ENCODE assay signal across 20 cellular contexts in the genomic region with DNA sequence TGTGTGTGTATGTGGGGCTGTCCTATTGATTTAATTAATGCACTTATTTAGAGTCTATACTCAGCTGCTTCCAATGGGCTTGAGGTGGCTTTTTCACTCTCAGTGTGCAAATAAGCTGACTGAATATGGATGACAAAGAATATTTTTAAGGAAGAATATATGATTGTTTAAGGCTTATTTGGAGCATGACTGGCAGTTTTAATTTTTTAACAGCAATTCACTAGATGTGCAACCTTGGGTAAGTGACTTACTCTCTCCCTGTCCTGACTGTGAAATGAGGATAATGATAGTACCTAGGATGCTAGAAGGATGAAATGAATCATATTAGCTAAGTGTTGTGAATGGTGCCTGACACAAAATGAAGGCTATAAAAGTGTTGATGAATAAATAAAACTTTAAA.
DNase-seq lines count a peak whose midpoint lies in the region; ATAC-seq, FAIRE-seq and TF ChIP-seq lines count a peak whose summit lies in the region.
"Had no signal": no experiment of that assay in that cellular context is flagged by ENCODE, and none has a peak within 500 bp of the region (broad histone marks: within the 10 kb centered on the region; RNA-seq: fewer than 3 reads in every experiment).

No MANE protein-coding gene starts in this region.

- no peak overlapping the region for H3K56ac ChIP-seq in IMR-90 (ENCODE audit: extremely low read depth, insufficient read depth, low read length)

- H3K4me3 ChIP-seq in HepG2 (replicated peaks in 1 of 3; ENCODE audit: insufficient read depth in 1 of 3, low read depth in 2 of 3, low read length in 3 of 3) (no peak overlapping the region), right lobe of liver (no peak overlapping the region), IMR-90 (ENCODE audit: insufficient read depth, low read depth, low read length) (no peak overlapping the region), psoas muscle (no peak overlapping the region), neural progenitor cell (no peak overlapping the region)
- H3K4me3 ChIP-seq: BLaER1, GM12878, GM23338 had no signal

- no peaks in the 10 kb centered on the region for H3K79me2 ChIP-seq in HepG2 (ENCODE audit: insufficient read depth, low read length)
- H3K79me2 ChIP-seq in neural progenitor cell (ENCODE audit: low read depth) = no peaks in the 10 kb centered on the region

- intact Hi-C loops in HepG2 (cut with micrococcal nuclease; ENCODE audit: unreplicated experiment) (no loop called here), right lobe of liver (cut with DNase I) (no loop called here), IMR-90 (cut with micrococcal nuclease) (no loop called here), psoas muscle (cut with DNase I) (loop anchor here in 1 of 2 donors (5.0 kb wide), 1 partner anchor 64 kb away; no protein-coding TSS in a partner anchor)

- FAIRE-seq in HepG2 (lab: Jason Lieb, UNC) = no peak
- FAIRE-seq: D721Med, GM12878 had no signal

- H3K27ac ChIP-seq in HepG2 (ENCODE audit: extremely low read length, insufficient read depth, low read length) (no peak overlapping the region), right lobe of liver (no peak overlapping the region), IMR-90 (ENCODE audit: insufficient read depth, low read length) (no peak overlapping the region), psoas muscle (peak overlapping the region; percentile 70), neural progenitor cell (no peak overlapping the region)
- H3K27ac ChIP-seq: BLaER1, C4-2B had no signal

- H3K4me2 ChIP-seq in HepG2 (ENCODE audit: low read depth, low read length) (no peak overlapping the region), IMR-90 (ENCODE audit: low read depth, low read length) (no peak overlapping the region), neural progenitor cell (no peak overlapping the region)
- H3K4me2 ChIP-seq: BLaER1, GM23338 had no signal

- H2BK15ac ChIP-seq in IMR-90 (ENCODE audit: low read depth, low read length) = no peak overlapping the region

- H3K9me3 Mint-ChIP-seq in neural progenitor cell = no peaks in the 10 kb centered on the region
- H3K9me3 Mint-ChIP-seq: CD8-positive, alpha-beta T cell; GM23338; H9 had no signal

- H3K27me3 ChIP-seq in HepG2 (ENCODE audit: control insufficient read depth in 1 of 2, insufficient read depth in 2 of 2, low read length in 2 of 2) = no peaks in the 10 kb centered on the region; a peak in 2 of 5 replicates
- no peaks in the 10 kb centered on the region for H3K27me3 ChIP-seq in right lobe of liver
- H3K27me3 ChIP-seq in IMR-90 (ENCODE audit: control insufficient read depth, insufficient read depth, low read length) = peaks cover 17% of the 10 kb centered on the region; the same call in 1 of the 2 replicates
- H3K27me3 ChIP-seq in psoas muscle (ENCODE audit: insufficient read depth in 3 of 3, low read length in 2 of 3) = no peaks in the 10 kb centered on the region
- no peaks in the 10 kb centered on the region for H3K27me3 ChIP-seq in neural progenitor cell
- H3K27me3 ChIP-seq: BLaER1 had no signal

- TF ChIP-seq RAD21 in HepG2 (CRISPR knock-in tag; IDR thresholded peaks at IDR 0.05) (no peak), IMR-90 (IDR thresholded peaks at IDR 0.05; ENCODE audit: low read length) (no peak)

- no peaks in the 10 kb centered on the region; the same call in 1 of the 2 replicates for H3K9me1 ChIP-seq in IMR-90 (ENCODE audit: insufficient read depth, low read length)

- TF ChIP-seq EP300 in HepG2 (IDR thresholded peaks at IDR 0.05; ENCODE audit: low read depth in 2 of 2, low read length in 2 of 2) = no peak
- TF ChIP-seq EP300 in HepG2 (CRISPR knock-in tag; IDR thresholded peaks at IDR 0.05; ENCODE audit: borderline replicate concordance) = no peak

- dilution Hi-C loops in IMR-90 (cut with HindIII; ENCODE audit: low sequenced_read_pairs, unreplicated experiment) = no loop called here

- H3K9ac ChIP-seq in HepG2 (ENCODE audit: insufficient read depth, low read depth, low read length) (no peak overlapping the region), IMR-90 (ENCODE audit: low read depth, low read length) (no peak overlapping the region), neural progenitor cell (no peak overlapping the region)
- H3K9ac ChIP-seq: BLaER1 had no signal

- DNase-seq in HepG2 (ENCODE audit: low spot score) (no peak), right lobe of liver (no peak), IMR-90 (no peak), psoas muscle (no peak), neural progenitor cell (ENCODE audit: low spot score) (no peak), cerebellar nuclear complex (lab: John Stamatoyannopoulos, UW) (no peak)
- DNase-seq: CD4-positive, CD25-positive, alpha-beta regulatory T cell; CD8-positive, alpha-beta T cell; DMS 273 treated with DMSO at 0.1 percent for 48 hours; DMS79; EL; GDM1; H9 had no signal

- H2BK5ac ChIP-seq in IMR-90 (ENCODE audit: low read depth, low read length, poor library complexity, severe bottlenecking) = no peak overlapping the region

- H3K14ac ChIP-seq in IMR-90 (replicated peaks; ENCODE audit: low read depth, low read length) = no peak overlapping the region

- POLR2A ChIA-PET in HepG2 (lab: Yijun Ruan, JAX) = no interaction called here
- POLR2A ChIA-PET in IMR-90 (lab: Charles Lee; ENCODE audit: unreplicated experiment) = no interaction called here

- H3K4ac ChIP-seq in IMR-90 (ENCODE audit: low read depth, low read length) = no peak overlapping the region

- H3K4me1 Mint-ChIP-seq in neural progenitor cell = peaks cover 4% of the 10 kb centered on the region
- H3K4me1 Mint-ChIP-seq: B cell; CD4-positive, CD25-positive, alpha-beta regulatory T cell had no signal

- H3K36me3 ChIP-seq in HepG2 (replicated peaks in 1 of 2; ENCODE audit: control insufficient read depth in 1 of 2, insufficient read depth in 2 of 2, low read length in 2 of 2) (no peaks in the 10 kb centered on the region), right lobe of liver (no peaks in the 10 kb centered on the region), IMR-90 (ENCODE audit: control insufficient read depth, insufficient read depth, low read length) (no peaks in the 10 kb centered on the region), psoas muscle (ENCODE audit: insufficient read depth in 1 of 2, low read depth in 1 of 2) (peaks cover 0 to 52% of the 10 kb centered on the region in 2 donors), neural progenitor cell (no peaks in the 10 kb centered on the region)
- H3K36me3 ChIP-seq: BLaER1 had no signal

- H2BK120ac ChIP-seq in IMR-90 (ENCODE audit: low read depth, low read length) = no peak overlapping the region

- H3F3A ChIP-seq in neural progenitor cell (ENCODE audit: low read depth) = no peaks in the 10 kb centered on the region

- H3K9me3 ChIP-seq in HepG2 (ENCODE audit: low read length) (no peaks in the 10 kb centered on the region), right lobe of liver (no peaks in the 10 kb centered on the region), IMR-90 (ENCODE audit: control insufficient read depth, insufficient read depth, low read length) (no peaks in the 10 kb centered on the region), psoas muscle (no peaks in the 10 kb centered on the region), neural progenitor cell (ENCODE audit: low read depth) (no peaks in the 10 kb centered on the region)
- H3K9me3 ChIP-seq: BLaER1 had no signal

- H4K20me1 ChIP-seq in HepG2 (ENCODE audit: insufficient read depth, low read length) (no peaks in the 10 kb centered on the region; the same call in 1 of the 2 replicates), IMR-90 (ENCODE audit: insufficient read depth, low read length) (no peaks in the 10 kb centered on the region), neural progenitor cell (ENCODE audit: low read depth) (no peaks in the 10 kb centered on the region)
- H4K20me1 ChIP-seq: BLaER1 had no signal

- no peak overlapping the region for H3K23ac ChIP-seq in IMR-90 (ENCODE audit: low read depth, low read length)

- no peak overlapping the region for H2BK20ac ChIP-seq in IMR-90 (ENCODE audit: low read depth, low read length)

- no peak overlapping the region for H3K18ac ChIP-seq in IMR-90 (ENCODE audit: low read depth, low read length)

- H4K91ac ChIP-seq in IMR-90 (ENCODE audit: insufficient read depth, low read depth, low read length) = no peak overlapping the region

- no peaks in the 10 kb centered on the region for H3K36me3 Mint-ChIP-seq in neural progenitor cell

- no peak overlapping the region for H2AK9ac ChIP-seq in IMR-90 (replicated peaks; ENCODE audit: low read depth, low read length, poor library complexity)

- peaks cover 2% of the 10 kb centered on the region for H3K27me3 Mint-ChIP-seq in neural progenitor cell (ENCODE audit: insufficient read depth, low read depth)
- H3K27me3 Mint-ChIP-seq: CD4-positive, CD25-positive, alpha-beta regulatory T cell had no signal

- no TSS peak for BruUV-seq in HepG2 (replicated peaks; lab: Mats Ljungman, UMichigan)
- no TSS peak for BruUV-seq in IMR-90 (replicated peaks; lab: Mats Ljungman, UMichigan)

- no peak overlapping the region for H4K5ac ChIP-seq in IMR-90 (ENCODE audit: low read depth, low read length)

- TF ChIP-seq POLR2A in HepG2 (IDR thresholded peaks at IDR 0.05; ENCODE audit: insufficient read depth in 1 of 2, low read depth in 2 of 2, low read length in 2 of 2) (no peak), right lobe of liver (IDR thresholded peaks at IDR 0.05) (no peak), IMR-90 (IDR thresholded peaks at IDR 0.05; ENCODE audit: low read depth, low read length) (no peak)

- no peaks in the 10 kb centered on the region for H3K4me1 ChIP-seq in HepG2 (ENCODE audit: insufficient read depth, low read length)
- H3K4me1 ChIP-seq in right lobe of liver = no peaks in the 10 kb centered on the region
- no peaks in the 10 kb centered on the region for H3K4me1 ChIP-seq in IMR-90 (ENCODE audit: control insufficient read depth, insufficient read depth, low read length)
- H3K4me1 ChIP-seq in psoas muscle = peaks cover 78% of the 10 kb centered on the region
- peaks cover 6% of the 10 kb centered on the region for H3K4me1 ChIP-seq in neural progenitor cell
- H3K4me1 ChIP-seq: BLaER1 had no signal

- H3K27ac Mint-ChIP-seq in neural progenitor cell = no peak overlapping the region
- H3K27ac Mint-ChIP-seq: B cell; CD4-positive, CD25-positive, alpha-beta regulatory T cell; CD8-positive, alpha-beta T cell; GM23338; H9 had no signal

- ATAC-seq in HepG2 = no peak
- no peak for ATAC-seq in right lobe of liver
- ATAC-seq in IMR-90 (ENCODE audit: low read depth) = no peak
- no peak for ATAC-seq in psoas muscle
- ATAC-seq: CD8-positive, alpha-beta T cell; GM12878; GM23338; HCT116 had no signal

- no peak overlapping the region for H4K8ac ChIP-seq in IMR-90 (ENCODE audit: low read depth in 2 of 2, low read length in 2 of 2)

- H2AK5ac ChIP-seq in IMR-90 (ENCODE audit: low read depth, low read length) = no peak overlapping the region

- no peak overlapping the region for H3K4me3 Mint-ChIP-seq in neural progenitor cell
- H3K4me3 Mint-ChIP-seq: B cell; CD4-positive, CD25-positive, alpha-beta regulatory T cell; CD8-positive, alpha-beta T cell; GM23338; H9 had no signal

- CTCF ChIA-PET in HepG2 (lab: Yijun Ruan, JAX; ENCODE audit: low intra/inter-chr PET ratio, low total read pairs) = no interaction called here
- CTCF ChIA-PET in IMR-90 (lab: Yijun Ruan, JAX) = interaction anchor here (0.5 kb wide), 1 partner anchor 859 kb away, joined by 3 read pairs; no protein-coding TSS in a partner anchor

- in situ Hi-C loops in HepG2 (cut with HindIII; ENCODE audit: extremely low pct_ligation_motif_present, low pct_unique_long_range_greater_than_20kb) = no loop called here
- in situ Hi-C loops in IMR-90 (cut with MboI; ENCODE audit: low sequenced_read_pairs) = no loop called here

- no peak overlapping the region for H2AFZ ChIP-seq in HepG2 (ENCODE audit: low read length)
- H2AFZ ChIP-seq in IMR-90 (replicated peaks; ENCODE audit: low read length, poor library complexity) = no peak overlapping the region
- no peak overlapping the region for H2AFZ ChIP-seq in neural progenitor cell (replicated peaks)

- H3K79me1 ChIP-seq in IMR-90 (ENCODE audit: low read depth in 1 of 2, low read length in 2 of 2) = no peaks in the 10 kb centered on the region

- TF ChIP-seq CTCF in HepG2 (CRISPR knock-in tag; IDR thresholded peaks at IDR 0.05) (no peak), right lobe of liver (IDR thresholded peaks at IDR 0.05) (no peak), IMR-90 (conservative IDR thresholded peaks at IDR 0.05; ENCODE audit: low read depth, low read length) (no peak), psoas muscle (IDR thresholded peaks at IDR 0.05) (no peak), neural progenitor cell (IDR thresholded peaks at IDR 0.05) (no peak)
